Comparison of ENCODE assay signal across 1 cellular context in the genomic region with DNA sequence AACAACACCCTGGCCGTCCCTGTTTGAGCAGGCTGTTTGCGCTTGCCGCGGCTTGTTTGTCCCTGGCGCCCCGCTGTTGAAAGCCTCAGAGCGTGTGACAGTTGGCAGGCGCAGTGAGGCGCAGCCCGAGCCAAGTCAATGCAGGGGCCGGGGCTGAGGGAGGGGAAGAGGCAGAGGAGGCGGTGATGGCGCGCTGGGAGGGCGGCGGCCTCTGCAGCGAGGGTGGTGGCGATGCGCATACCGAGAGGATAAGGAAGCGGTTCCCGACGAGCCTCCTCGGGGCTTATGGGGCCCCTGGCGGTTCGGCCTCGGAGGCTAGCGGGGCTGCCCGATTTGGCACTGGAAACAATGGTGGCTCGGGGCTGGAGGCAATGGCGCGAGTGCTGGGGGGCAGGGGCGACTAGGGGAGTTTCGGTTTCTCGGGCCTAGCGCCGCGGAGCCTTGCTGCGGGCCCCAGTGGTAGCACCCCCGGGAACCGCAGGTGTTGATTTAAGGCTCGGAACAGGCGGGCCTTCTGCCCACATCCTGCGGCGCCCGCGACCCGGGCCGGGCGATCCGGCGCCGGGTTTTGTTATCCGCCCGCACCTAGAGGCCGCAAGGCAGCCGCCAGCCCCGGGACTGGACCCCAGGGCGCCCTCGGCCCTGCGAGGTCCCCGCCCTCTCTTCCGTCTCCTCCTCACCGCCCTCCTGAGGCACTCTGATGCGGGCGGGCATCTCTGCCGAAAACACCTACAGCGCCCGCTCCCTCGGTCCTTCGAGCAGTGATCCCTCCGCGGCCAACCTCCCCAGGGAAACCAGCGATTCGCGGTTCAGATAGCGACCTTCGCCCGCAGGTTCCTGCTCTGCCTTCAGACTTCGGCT.
A peak's percentile ranks its signal among the peaks of the same experiment; 100 is the strongest.
TF ChIP-seq lines count a peak whose summit lies in the region.

No MANE protein-coding gene starts in this region.

TF ChIP-seq in IMR-90, 13 proteins besides CTCF, POLR2A, EP300 and RAD21 (continued from another document):
- TF ChIP-seq USF2 (IDR thresholded peaks at IDR 0.05; ENCODE audit: low read depth, low read length) = no peak
- no peak for TF ChIP-seq NFE2L2 (IDR thresholded peaks at IDR 0.05; ENCODE audit: low read depth, low read length)
- no peak for TF ChIP-seq FOS (IDR thresholded peaks at IDR 0.05; ENCODE audit: low read depth, low read length)
- no peak for TF ChIP-seq RCOR1 (IDR thresholded peaks at IDR 0.05; ENCODE audit: insufficient replicate concordance, low read length)
- peak; percentile 65; the same call in 1 of the 2 replicates for TF ChIP-seq MAZ (IDR thresholded peaks at IDR 0.05; ENCODE audit: borderline replicate concordance, low read depth, low read length)
- TF ChIP-seq MAFK (IDR thresholded peaks at IDR 0.05; ENCODE audit: low read depth, low read length) = no peak
- TF ChIP-seq CEBPB (IDR thresholded peaks at IDR 0.05; ENCODE audit: low read depth, low read length) = no peak
- no peak for TF ChIP-seq RFX5 (IDR thresholded peaks at IDR 0.05; ENCODE audit: low read depth, low read length)
- TF ChIP-seq SMC3 (IDR thresholded peaks at IDR 0.05; ENCODE audit: low read depth, low read length) = no peak
- 0 out of 2 replicates have a peak, but pooled peaks have one; percentile 27 for TF ChIP-seq MXI1 (IDR thresholded peaks at IDR 0.05; ENCODE audit: borderline replicate concordance, low read depth, low read length)
